In genomic region chr17:66398059-66398458, GRCh38 we compare ENCODE assay signal across 17 cellular contexts.
DNase-seq lines count a peak whose midpoint lies in the region; ATAC-seq and TF ChIP-seq lines count a peak whose summit lies in the region.
"Had no signal": no experiment of that assay in that cellular context is flagged by ENCODE, and none has a peak within 500 bp of the region (broad histone marks: within the 10 kb centered on the region; RNA-seq: fewer than 3 reads in every experiment).

No MANE protein-coding gene starts in this region.

- dilution Hi-C loops in mammary epithelial cell (cut with HindIII; ENCODE audit: low sequenced_read_pairs): no loop called here

- H3K27ac Mint-ChIP-seq in activated naive CD4-positive, alpha-beta T cell treated with anti-CD3 and anti-CD28 coated beads, Interleukin-2, amount 10 ng/mL, durations not matched to agents 7 days and 5 days: peak overlapping the region; percentile 98
- H3K27ac Mint-ChIP-seq in T-helper 17 cell: peak overlapping the region; percentile 91
- H3K27ac Mint-ChIP-seq in stimulated activated effector memory CD8-positive, alpha-beta T cell treated with anti-CD3 and anti-CD28 coated beads, Interleukin-12 subunit alpha, Interleukin-12 subunit beta, amount 100 ng/mL, for 72 hours: peak overlapping the region; percentile 9
- H3K27ac Mint-ChIP-seq: effector memory CD8-positive, alpha-beta T cell; WTC11 had no signal

- no peak overlapping the region for H3K4me3 ChIP-seq in colonic mucosa
- no peak overlapping the region for H3K4me3 ChIP-seq in mammary epithelial cell (replicated peaks in 1 of 3; ENCODE audit: insufficient read depth in 1 of 3, low read depth in 2 of 3, low read length in 3 of 3)
- H3K4me3 ChIP-seq: lower lobe of right lung, MG63 had no signal

- no peaks in the 10 kb centered on the region for H3K27me3 ChIP-seq in colonic mucosa
- no peaks in the 10 kb centered on the region for H3K27me3 ChIP-seq in mammary epithelial cell (ENCODE audit: insufficient read depth, low read length)
- H3K27me3 ChIP-seq: MG63 had no signal

- no peak for DNase-seq in activated naive CD4-positive, alpha-beta T cell treated with anti-CD3 and anti-CD28 coated beads, Interleukin-2, amount 10 ng/mL, durations not matched to agents 7 days and 5 days
- no peak for DNase-seq in activated naive CD4-positive, alpha-beta T cell (lab: John Stamatoyannopoulos, UW)
- DNase-seq in T-helper 17 cell (no peak), colonic mucosa (peak; percentile 61), cortex of kidney (lab: John Stamatoyannopoulos, UW) (no peak), mammary epithelial cell (no peak)
- no peak for DNase-seq in stimulated activated effector memory CD8-positive, alpha-beta T cell treated with anti-CD3 and anti-CD28 coated beads, Interleukin-12 subunit alpha, Interleukin-12 subunit beta, amount 100 ng/mL, for 72 hours (ENCODE audit: low spot score in 2 of 2)
- DNase-seq in NK-92 treated with Interleukin-12 subunit alpha and Interleukin-12 subunit beta, amount 100 ng/mL, for 24 hours (lab: John Stamatoyannopoulos, UW): no peak
- DNase-seq: activated CD8-positive, alpha-beta memory T cell treated with anti-CD3 and anti-CD28 coated beads, Interleukin-2, amount 50 U/mL, for 4 hours; effector memory CD8-positive, alpha-beta T cell; EL; GOT3; lower lobe of right lung; MG63; NCI-H187; NCI-H446 treated with DMSO at 0.1 percent for 48 hours had no signal

- H2AFZ ChIP-seq in mammary epithelial cell (ENCODE audit: low read depth, low read length): no peak overlapping the region

- H3K9ac ChIP-seq in colonic mucosa (ENCODE audit: low read depth in 2 of 2, low read length in 2 of 2) (no peak overlapping the region), mammary epithelial cell (ENCODE audit: insufficient read depth, low read length) (no peak overlapping the region)

- peak overlapping the region; percentile 56 for H3K4me3 Mint-ChIP-seq in activated naive CD4-positive, alpha-beta T cell treated with anti-CD3 and anti-CD28 coated beads, Interleukin-2, amount 10 ng/mL, durations not matched to agents 7 days and 5 days
- peak overlapping the region; percentile 28 for H3K4me3 Mint-ChIP-seq in T-helper 17 cell
- H3K4me3 Mint-ChIP-seq in stimulated activated effector memory CD8-positive, alpha-beta T cell treated with anti-CD3 and anti-CD28 coated beads, Interleukin-12 subunit alpha, Interleukin-12 subunit beta, amount 100 ng/mL, for 72 hours: peak overlapping the region; percentile 1
- H3K4me3 Mint-ChIP-seq: effector memory CD8-positive, alpha-beta T cell; WTC11 had no signal

- no peak for TF ChIP-seq CTCF in colonic mucosa (IDR thresholded peaks at IDR 0.05)
- no peak for TF ChIP-seq CTCF in mammary epithelial cell (conservative IDR thresholded peaks at IDR 0.05 in 1 of 2, IDR thresholded peaks at IDR 0.05 in 1 of 2; ENCODE audit: extremely low read depth in 1 of 2, insufficient read depth in 1 of 2, low read depth in 1 of 2, low read length in 2 of 2)

- 57% methylated on average over 4 of the region's 4 CpGs for WGBS in mammary epithelial cell (ENCODE audit: low coverage, missing lambda C conversion rate)

- peaks cover 90% of the 10 kb centered on the region for H3K4me1 Mint-ChIP-seq in activated naive CD4-positive, alpha-beta T cell treated with anti-CD3 and anti-CD28 coated beads, Interleukin-2, amount 10 ng/mL, durations not matched to agents 7 days and 5 days
- H3K4me1 Mint-ChIP-seq in T-helper 17 cell: peaks cover 37% of the 10 kb centered on the region
- peaks cover 44% of the 10 kb centered on the region for H3K4me1 Mint-ChIP-seq in stimulated activated effector memory CD8-positive, alpha-beta T cell treated with anti-CD3 and anti-CD28 coated beads, Interleukin-12 subunit alpha, Interleukin-12 subunit beta, amount 100 ng/mL, for 72 hours

- H4K20me1 ChIP-seq in mammary epithelial cell (ENCODE audit: insufficient read depth, low read length): no peaks in the 10 kb centered on the region

- H3K9me3 Mint-ChIP-seq in activated naive CD4-positive, alpha-beta T cell treated with anti-CD3 and anti-CD28 coated beads, Interleukin-2, amount 10 ng/mL, durations not matched to agents 7 days and 5 days: peaks cover 14% of the 10 kb centered on the region
- peaks cover 2% of the 10 kb centered on the region for H3K9me3 Mint-ChIP-seq in stimulated activated effector memory CD8-positive, alpha-beta T cell treated with anti-CD3 and anti-CD28 coated beads, Interleukin-12 subunit alpha, Interleukin-12 subunit beta, amount 100 ng/mL, for 72 hours
- H3K9me3 Mint-ChIP-seq: effector memory CD8-positive, alpha-beta T cell had no signal

- H3K79me2 ChIP-seq in mammary epithelial cell (ENCODE audit: insufficient read depth, low read length): peaks cover 8% of the 10 kb centered on the region

- H3K36me3 ChIP-seq in colonic mucosa (no peaks in the 10 kb centered on the region), mammary epithelial cell (ENCODE audit: insufficient read depth, low read length) (no peaks in the 10 kb centered on the region)
- H3K36me3 ChIP-seq: lower lobe of right lung had no signal

- H3K4me1 ChIP-seq in colonic mucosa (no peaks in the 10 kb centered on the region), mammary epithelial cell (ENCODE audit: insufficient read depth, low read length) (no peaks in the 10 kb centered on the region)
- H3K4me1 ChIP-seq: lower lobe of right lung had no signal

- no peak for ATAC-seq in T-helper 17 cell
- ATAC-seq in stimulated activated effector memory CD8-positive, alpha-beta T cell treated with anti-CD3 and anti-CD28 coated beads, Interleukin-12 subunit alpha, Interleukin-12 subunit beta, amount 100 ng/mL, for 72 hours: no peak
- ATAC-seq: effector memory CD8-positive, alpha-beta T cell; lower lobe of right lung; WTC11 had no signal

- no peak overlapping the region for H3K27ac ChIP-seq in colonic mucosa
- no peak overlapping the region for H3K27ac ChIP-seq in mammary epithelial cell (ENCODE audit: insufficient read depth, low read depth, low read length)
- H3K27ac ChIP-seq: lower lobe of right lung had no signal

- in situ Hi-C loops in mammary epithelial cell (cut with MboI; ENCODE audit: low sequenced_read_pairs in 2 of 2): no loop called here

- CTCF ChIA-PET in activated naive CD4-positive, alpha-beta T cell treated with anti-CD3 and anti-CD28 coated beads, Interleukin-2, amount 10 ng/mL, durations not matched to agents 7 days and 5 days (lab: Charles Lee): interaction anchor here (1.1 kb wide), 1 partner anchor 29 kb away, joined by 3 read pairs; no protein-coding TSS in a partner anchor
- CTCF ChIA-PET in mammary epithelial cell (lab: Charles Lee; ENCODE audit: low non-redundant PET): no interaction called here

- BruUV-seq in mammary epithelial cell (replicated peaks; lab: Mats Ljungman, UMichigan): no TSS peak

- H3K9me3 ChIP-seq in T-helper 17 cell (ENCODE audit: control insufficient read depth, low read length, poor library complexity, severe bottlenecking) (no peaks in the 10 kb centered on the region), colonic mucosa (no peaks in the 10 kb centered on the region), mammary epithelial cell (replicated peaks; ENCODE audit: insufficient read depth, low read length) (no peaks in the 10 kb centered on the region)
- H3K9me3 ChIP-seq: lower lobe of right lung had no signal

- no peak overlapping the region for H3K4me2 ChIP-seq in mammary epithelial cell (ENCODE audit: insufficient read depth, low read depth, low read length)

- peaks cover 51% of the 10 kb centered on the region for H3K36me3 Mint-ChIP-seq in activated naive CD4-positive, alpha-beta T cell treated with anti-CD3 and anti-CD28 coated beads, Interleukin-2, amount 10 ng/mL, durations not matched to agents 7 days and 5 days
- H3K36me3 Mint-ChIP-seq in T-helper 17 cell (ENCODE audit: low read depth): no peaks in the 10 kb centered on the region
- no peaks in the 10 kb centered on the region for H3K36me3 Mint-ChIP-seq in stimulated activated effector memory CD8-positive, alpha-beta T cell treated with anti-CD3 and anti-CD28 coated beads, Interleukin-12 subunit alpha, Interleukin-12 subunit beta, amount 100 ng/mL, for 72 hours
- H3K36me3 Mint-ChIP-seq: WTC11 had no signal

- H3K27me3 Mint-ChIP-seq in activated naive CD4-positive, alpha-beta T cell treated with anti-CD3 and anti-CD28 coated beads, Interleukin-2, amount 10 ng/mL, durations not matched to agents 7 days and 5 days: no peaks in the 10 kb centered on the region
- no peaks in the 10 kb centered on the region for H3K27me3 Mint-ChIP-seq in T-helper 17 cell
- H3K27me3 Mint-ChIP-seq: effector memory CD8-positive, alpha-beta T cell had no signal

- intact Hi-C loops in colonic mucosa (cut with DNase I) (no loop called here), mammary epithelial cell (cut with micrococcal nuclease) (no loop called here)

Comparison
In these comparisons a context has a peak if more than half of its experiments do, and no peak if none do; other contexts are left out.
1. H3K27ac Mint-ChIP-seq: peak in every context shown above with its lines; median percentile 98 in activated naive CD4-positive, alpha-beta T cell treated with anti-CD3 and anti-CD28 coated beads, Interleukin-2, amount 10 ng/mL, durations not matched to agents 7 days and 5 days; 91 in T-helper 17 cell; 9 in stimulated activated effector memory CD8-positive, alpha-beta T cell treated with anti-CD3 and anti-CD28 coated beads, Interleukin-12 subunit alpha, Interleukin-12 subunit beta, amount 100 ng/mL, for 72 hours.
2. H3K4me3 Mint-ChIP-seq: peak in every context shown above with its lines; median percentile 56 in activated naive CD4-positive, alpha-beta T cell treated with anti-CD3 and anti-CD28 coated beads, Interleukin-2, amount 10 ng/mL, durations not matched to agents 7 days and 5 days; 28 in T-helper 17 cell; 1 in stimulated activated effector memory CD8-positive, alpha-beta T cell treated with anti-CD3 and anti-CD28 coated beads, Interleukin-12 subunit alpha, Interleukin-12 subunit beta, amount 100 ng/mL, for 72 hours.